Comparison of ENCODE assay signal across 26 cellular contexts in genomic region chr5:15798006-15798405, GRCh38.
DNase-seq lines count a peak whose midpoint lies in the region; ATAC-seq and TF ChIP-seq lines count a peak whose summit lies in the region.
"Had no signal": no experiment of that assay in that cellular context is flagged by ENCODE, and none has a peak within 500 bp of the region (broad histone marks: within the 10 kb centered on the region; RNA-seq: fewer than 3 reads in every experiment).

No MANE protein-coding gene starts in this region.

- H3K9me3 ChIP-seq in upper lobe of right lung, result no peaks in the 10 kb centered on the region
- H3K9me3 ChIP-seq: ascending aorta, BE2C, colonic mucosa, esophagus squamous epithelium, ovary, sigmoid colon, suprapubic skin had no signal

- TF ChIP-seq CTCF in upper lobe of right lung (IDR thresholded peaks at IDR 0.05), result no peak

- intact Hi-C loops in upper lobe of right lung (cut with DNase I), result no loop called here

- H3K27ac ChIP-seq in caudate nucleus (ENCODE audit: low read depth, low read length), result peak overlapping the region; percentile 79
- no peak overlapping the region for H3K27ac ChIP-seq in upper lobe of right lung
- H3K27ac ChIP-seq: ascending aorta, colonic mucosa, esophagus squamous epithelium, ovary, sigmoid colon, suprapubic skin had no signal

- DNase-seq in NCI-H510A treated with DMSO at 0.1 percent for 48 hours (lab: John Stamatoyannopoulos, UW) (peak; percentile 47), NCI-H510A (lab: John Stamatoyannopoulos, UW) (no peak), caudate nucleus (lab: John Stamatoyannopoulos, UW) (peak in 3 of 61 donors; percentile 15 to 28 (median 15)), medulla oblongata (ENCODE audit: extremely low spot score) (peak; percentile 57), upper lobe of right lung (no peak)
- DNase-seq: 8988T; activated CD4-positive, alpha-beta T cell treated with anti-CD3 and anti-CD28 coated beads, Interleukin-2, amount 10 ng/mL, durations not matched to agents 24 days and 14 days; activated CD8-positive, alpha-beta memory T cell treated with anti-CD3 and anti-CD28 coated beads, Interleukin-2, amount 10 ng/mL, durations not matched to agents 7 days and 5 days; BE2C; colonic mucosa; DMS79; esophagus squamous epithelium; Karpas-422; kidney glomerular epithelial cell; NCI-H1048; NCI-H1930; NCI-H226; NK-92 treated with Interleukin-12 subunit alpha and Interleukin-12 subunit beta, amount 100 ng/mL, for 24 hours; sigmoid colon had no signal

- H3K4me1 ChIP-seq in upper lobe of right lung, result peaks cover 15% of the 10 kb centered on the region
- H3K4me1 ChIP-seq: colonic mucosa had no signal

- no peak overlapping the region for H3K4me3 ChIP-seq in upper lobe of right lung
- H3K4me3 ChIP-seq: ascending aorta, colonic mucosa, esophagus squamous epithelium, ovary, sigmoid colon, suprapubic skin had no signal

- H3K36me3 ChIP-seq in upper lobe of right lung, result no peaks in the 10 kb centered on the region
- H3K36me3 ChIP-seq: ascending aorta, BE2C, colonic mucosa, esophagus squamous epithelium, ovary, sigmoid colon, suprapubic skin had no signal

- H3K27me3 ChIP-seq in upper lobe of right lung, result no peaks in the 10 kb centered on the region
- H3K27me3 ChIP-seq: ascending aorta, BE2C, colonic mucosa, esophagus squamous epithelium, ovary, sigmoid colon, suprapubic skin had no signal

- peak; percentile 45 for ATAC-seq in upper lobe of right lung
- no peak for ATAC-seq in HG03469 (IDR thresholded peaks at IDR 0.05; ENCODE audit: unreplicated experiment)
- no peak for ATAC-seq in HG03280 (IDR thresholded peaks at IDR 0.05; ENCODE audit: unreplicated experiment)
- no peak for ATAC-seq in HG02798 (IDR thresholded peaks at IDR 0.05; ENCODE audit: poor library complexity, unreplicated experiment)
- ATAC-seq: activated CD8-positive, alpha-beta memory T cell treated with anti-CD3 and anti-CD28 coated beads, Interleukin-2, amount 10 ng/mL, durations not matched to agents 7 days and 5 days; natural killer cell treated with Interleukin-12 subunit alpha and Interleukin-12 subunit beta and Interleukin-15 and Interleukin-18, amount 100 ng/mL, for 72 hours had no signal

Comparison
In these comparisons a context has a peak if more than half of its experiments do, and no peak if none do; other contexts are left out.
1. DNase-seq: peak in NCI-H510A treated with DMSO at 0.1 percent for 48 hours (single experiment) and medulla oblongata (single experiment); none in NCI-H510A (single experiment) and upper lobe of right lung (single experiment).